Comparison of ENCODE assay signal across 25 cellular contexts in genomic region chr12:20815573-20815972, GRCh38. TPM values are rescaled to one million over a fixed set of nuclear protein-coding genes. Genes with fewer than 3 reads are reported as not detected.
DNase-seq lines count a peak whose midpoint lies in the region; ATAC-seq, FAIRE-seq and TF ChIP-seq lines count a peak whose summit lies in the region.
"Had no signal": no experiment of that assay in that cellular context is flagged by ENCODE, and none has a peak within 500 bp of the region (broad histone marks: within the 10 kb centered on the region; RNA-seq: fewer than 3 reads in every experiment).

No MANE protein-coding gene starts in this region.

- TF ChIP-seq RAD21 in HepG2 (CRISPR knock-in tag; IDR thresholded peaks at IDR 0.05) (no peak), K562 (CRISPR knock-in tag; conservative IDR thresholded peaks at IDR 0.05 in 1 of 2, IDR thresholded peaks at IDR 0.05 in 1 of 2) (no peak)

- DNase-seq in HepG2 (ENCODE audit: low spot score), result no peak
- DNase-seq in right lobe of liver, result no peak
- no peak for DNase-seq in K562 (ENCODE audit: extremely low read depth in 1 of 4, low spot score in 3 of 4)
- DNase-seq in frontal cortex (ENCODE audit: low spot score in 2 of 2), result no peak
- no peak for DNase-seq in DMS79 treated with DMSO at 0.1 percent for 48 hours (lab: John Stamatoyannopoulos, UW)
- no peak for DNase-seq in Peyer's patch
- DNase-seq: ACHN; BE2C; C1 segment of cervical spinal cord; CD4-positive, alpha-beta memory T cell; CD4-positive, CD25-positive, alpha-beta regulatory T cell; CD8-positive, alpha-beta memory T cell; COR-L47; DMS 273 treated with DMSO at 0.1 percent for 48 hours; DMS153; DMS53; DMS79 had no signal

- intact Hi-C loops in HepG2 (cut with micrococcal nuclease; ENCODE audit: unreplicated experiment), result no loop called here
- intact Hi-C loops in right lobe of liver (cut with DNase I), result no loop called here
- intact Hi-C loops in K562 (cut with micrococcal nuclease), result no loop called here

- H3K4me2 ChIP-seq in HepG2 (ENCODE audit: low read depth, low read length) (no peak overlapping the region), K562 (ENCODE audit: insufficient read depth, low read length) (no peak overlapping the region)
- H3K4me2 ChIP-seq: BLaER1 had no signal

- no peaks in the 10 kb centered on the region for H3K9me1 ChIP-seq in K562 (ENCODE audit: control insufficient read depth, insufficient read depth, low read length)

- H3K4me3 ChIP-seq in HepG2 (replicated peaks in 1 of 3; ENCODE audit: insufficient read depth in 1 of 3, low read depth in 2 of 3, low read length in 3 of 3), result no peak overlapping the region
- peak overlapping the region in 1 of 3 donors; percentile 62 for H3K4me3 ChIP-seq in right lobe of liver
- H3K4me3 ChIP-seq in K562, result no peak overlapping the region
- H3K4me3 ChIP-seq in Peyer's patch, result no peak overlapping the region
- H3K4me3 ChIP-seq: BLaER1, GM12878 had no signal

- H3K79me2 ChIP-seq in HepG2 (ENCODE audit: insufficient read depth, low read length) (no peaks in the 10 kb centered on the region), K562 (ENCODE audit: control insufficient read depth, insufficient read depth, low read length) (no peaks in the 10 kb centered on the region)

- CTCF ChIA-PET in HepG2 (lab: Yijun Ruan, JAX; ENCODE audit: low intra/inter-chr PET ratio, low total read pairs) (no interaction called here), K562 (lab: Yijun Ruan, JAX; ENCODE audit: low intra/inter-chr PET ratio) (no interaction called here)

- 85% methylated on average over 2 of the region's 2 CpGs for WGBS in HepG2 (ENCODE audit: low lambda C conversion rate)
- 86% methylated on average over 2 of the region's 2 CpGs for WGBS in right lobe of liver (ENCODE audit: insufficient coverage, low coverage, low lambda C conversion rate, missing lambda C conversion rate)
- whole genome bisulfite sequencing in K562 (ENCODE audit: insufficient coverage, low coverage, missing lambda C conversion rate), result 0% methylated on average over 2 of the region's 2 CpGs

- ATAC-seq in HepG2 (no peak), right lobe of liver (no peak), K562 (no peak)
- ATAC-seq: GM12878 had no signal

- in situ Hi-C loops in HepG2 (cut with HindIII; ENCODE audit: extremely low pct_ligation_motif_present, low pct_unique_long_range_greater_than_20kb), result loop anchor here (25.0 kb wide), 1 partner anchor 353 kb away; no protein-coding TSS in a partner anchor
- in situ Hi-C loops in K562 (cut with MboI), result no loop called here

- TF ChIP-seq CTCF in HepG2 (CRISPR knock-in tag; IDR thresholded peaks at IDR 0.05) (no peak), right lobe of liver (IDR thresholded peaks at IDR 0.05) (no peak), K562 (IDR thresholded peaks at IDR 0.05 in 2 of 3, conservative IDR thresholded peaks at IDR 0.05 in 1 of 3; ENCODE audit: insufficient read depth in 2 of 3, low read depth in 1 of 3, low read length in 3 of 3) (no peak), Peyer's patch (IDR thresholded peaks at IDR 0.05) (no peak)

- no peak overlapping the region for H3K9ac ChIP-seq in HepG2 (ENCODE audit: insufficient read depth, low read depth, low read length)
- H3K9ac ChIP-seq in K562 (ENCODE audit: insufficient read depth in 1 of 2, low read depth in 2 of 2, low read length in 2 of 2), result no peak overlapping the region
- H3K9ac ChIP-seq: BLaER1 had no signal

- TF ChIP-seq POLR2A in HepG2 (IDR thresholded peaks at IDR 0.05; ENCODE audit: insufficient read depth in 1 of 2, low read depth in 2 of 2, low read length in 2 of 2), result no peak
- no peak for TF ChIP-seq POLR2A in right lobe of liver (IDR thresholded peaks at IDR 0.05)
- TF ChIP-seq POLR2A in K562 (conservative IDR thresholded peaks at IDR 0.05), result no peak
- no peak for TF ChIP-seq POLR2A in Peyer's patch (IDR thresholded peaks at IDR 0.05)

- no peaks in the 10 kb centered on the region for H4K20me1 ChIP-seq in HepG2 (ENCODE audit: insufficient read depth, low read length)
- no peaks in the 10 kb centered on the region for H4K20me1 ChIP-seq in K562 (replicated peaks; ENCODE audit: control insufficient read depth, insufficient read depth, low read length)
- H4K20me1 ChIP-seq: BLaER1 had no signal

- no peak for TF ChIP-seq EP300 in HepG2 (IDR thresholded peaks at IDR 0.05; ENCODE audit: low read depth in 2 of 2, low read length in 2 of 2)
- no peak for TF ChIP-seq EP300 in HepG2 (CRISPR knock-in tag; IDR thresholded peaks at IDR 0.05; ENCODE audit: borderline replicate concordance)
- TF ChIP-seq EP300 in K562 (IDR thresholded peaks at IDR 0.05; ENCODE audit: low read length), result no peak

- H3K27me3 ChIP-seq in HepG2 (ENCODE audit: control insufficient read depth in 1 of 2, insufficient read depth in 2 of 2, low read length in 2 of 2) (no peaks in the 10 kb centered on the region), right lobe of liver (no peaks in the 10 kb centered on the region), K562 (ENCODE audit: control insufficient read depth in 2 of 2, insufficient read depth in 2 of 2, low read length in 2 of 2) (no peaks in the 10 kb centered on the region), Peyer's patch (no peaks in the 10 kb centered on the region)
- H3K27me3 ChIP-seq: BE2C, BLaER1 had no signal

- H3K9me3 ChIP-seq in HepG2 (ENCODE audit: low read length) (no peaks in the 10 kb centered on the region), right lobe of liver (no peaks in the 10 kb centered on the region), K562 (replicated peaks; ENCODE audit: control insufficient read depth, insufficient read depth, low read depth, low read length) (no peaks in the 10 kb centered on the region), Peyer's patch (no peaks in the 10 kb centered on the region)
- H3K9me3 ChIP-seq: BE2C, BLaER1 had no signal

- no peak for FAIRE-seq in HepG2 (lab: Jason Lieb, UNC)
- FAIRE-seq in K562 (lab: Jason Lieb, UNC), result no peak
- FAIRE-seq in frontal cortex (lab: Jason Lieb, UNC), result peak; percentile 30
- FAIRE-seq: GM12878, GM12892, GM18507 had no signal

- H3K4me1 ChIP-seq in HepG2 (ENCODE audit: insufficient read depth, low read length), result no peaks in the 10 kb centered on the region
- H3K4me1 ChIP-seq in right lobe of liver, result peaks cover 0 to 13% (median 0%) of the 10 kb centered on the region in 4 donors
- no peaks in the 10 kb centered on the region for H3K4me1 ChIP-seq in K562 (replicated peaks in 1 of 2; ENCODE audit: control insufficient read depth in 2 of 2, insufficient read depth in 2 of 2, low read length in 2 of 2)
- no peaks in the 10 kb centered on the region for H3K4me1 ChIP-seq in Peyer's patch
- H3K4me1 ChIP-seq: BE2C, BLaER1 had no signal

- H3K27ac ChIP-seq in HepG2 (ENCODE audit: extremely low read length, insufficient read depth, low read length) (no peak overlapping the region), right lobe of liver (no peak overlapping the region), K562 (ENCODE audit: extremely low read depth, low read depth, low read length) (no peak overlapping the region), Peyer's patch (no peak overlapping the region)
- H3K27ac ChIP-seq: 22Rv1, BLaER1 had no signal

- no peaks in the 10 kb centered on the region for H3K36me3 ChIP-seq in HepG2 (replicated peaks in 1 of 2; ENCODE audit: control insufficient read depth in 1 of 2, insufficient read depth in 2 of 2, low read length in 2 of 2)
- H3K36me3 ChIP-seq in right lobe of liver, result peaks cover 0 to 16% (median 0%) of the 10 kb centered on the region in 4 donors
- H3K36me3 ChIP-seq in K562 (ENCODE audit: control insufficient read depth, insufficient read depth, low read length), result no peaks in the 10 kb centered on the region
- no peaks in the 10 kb centered on the region for H3K36me3 ChIP-seq in Peyer's patch
- H3K36me3 ChIP-seq: BE2C, BLaER1 had no signal

- BruUV-seq in HepG2 (replicated peaks; lab: Mats Ljungman, UMichigan) (no TSS peak), K562 (replicated peaks; lab: Mats Ljungman, UMichigan) (no TSS peak)

- H2AFZ ChIP-seq in HepG2 (ENCODE audit: low read length) (no peak overlapping the region), K562 (ENCODE audit: low read depth, low read length) (no peak overlapping the region)

- POLR2A ChIA-PET in HepG2 (lab: Yijun Ruan, JAX), result no interaction called here
- POLR2A ChIA-PET in K562 (lab: Yijun Ruan, JAX), result no interaction called here

RNA-seq across cellular contexts. Expression of gene SLCO1B3, which starts 5.1 kb away (rescaled TPM):
- total RNA-seq in HepG2 (2016; rRNA removed; fragmentation: Illumina TruSeq; extraction: Trizol) (0.15 and 0.31 TPM in 2 replicates), right lobe of liver (100 to 1,000 TPM in 2 of 6 experiments, 10 to 100 TPM in 4; 21.3 to 245 (median 65.4) TPM), K562 (2014; rRNA removed) (not detected in 2 replicates), K562 (2014; rRNA removed; fragmentation: Illumina TruSeq; extraction: Trizol) (not detected in 2 replicates), K562 (2015; rRNA removed; fragmentation: Illumina TruSeq; extraction: Trizol) (not detected in 2 replicates), K562 (2021) (not detected in 2 replicates), frontal cortex (not detected), Peyer's patch (not detected)
- total RNA-seq in HepG2 (2016; cell fraction: cytosol; rRNA removed; fragmentation: Illumina TruSeq; extraction: Trizol; ENCODE audit: low read depth), result 0.20 TPM in 1 of 2 replicates, not detected in the other
- total RNA-seq in HepG2 (2016; cell fraction: insoluble cytoplasmic fraction; rRNA removed; fragmentation: Illumina TruSeq; extraction: Trizol), result 0.15 and 0.22 TPM in 2 replicates
- total RNA-seq in HepG2 (2016; cell fraction: membrane; rRNA removed; fragmentation: Illumina TruSeq; extraction: Trizol), result not detected in 2 replicates
- 0.12 and 0.22 TPM in 2 replicates for total RNA-seq in HepG2 (2016; cell fraction: nucleus; rRNA removed; fragmentation: Illumina TruSeq; extraction: Trizol)
- polyA plus RNA-seq in HepG2 (2011; rRNA removed) (0.24 TPM in 1 of 2 replicates, not detected in the other), K562 (2011; rRNA removed) (not detected in 2 replicates), K562 (2014; fragmentation: Illumina TruSeq; extraction: Trizol) (not detected in 2 replicates), K562 (2014; fragmentation: Nextera tagmentation; extraction: Ambion mirVana) (not detected), K562 (2014; rRNA removed) (not detected in 2 replicates)
- 0.10 TPM in 1 of 2 replicates, not detected in the other for polyA plus RNA-seq in HepG2 (2011; cell fraction: cytosol; rRNA removed)
- 0.16 and 0.18 TPM in 2 replicates for polyA plus RNA-seq in HepG2 (2011; cell fraction: nucleus; rRNA removed)
- polyA plus RNA-seq in HepG2 (2012), result 0.31 and 0.33 TPM in 2 replicates
- polyA plus RNA-seq in HepG2 (2016; cell fraction: cytosol; fragmentation: Illumina TruSeq; extraction: Trizol; ENCODE audit: low read depth), result not detected in 2 replicates
- polyA plus RNA-seq in HepG2 (2016; cell fraction: insoluble cytoplasmic fraction; fragmentation: Illumina TruSeq; extraction: Trizol; ENCODE audit: low read depth), result not detected in 2 replicates
- polyA plus RNA-seq in HepG2 (2016; cell fraction: membrane; fragmentation: Illumina TruSeq; extraction: Trizol; ENCODE audit: low read depth), result not detected in 2 replicates
- 0.79 TPM in 1 of 2 replicates, not detected in the other for polyA plus RNA-seq in HepG2 (2016; cell fraction: nucleus; fragmentation: Illumina TruSeq; extraction: Trizol; ENCODE audit: insufficient read depth, low read depth)
- polyA minus RNA-seq in HepG2 (2011; rRNA and poly(A)+ RNA removed; ENCODE audit: low replicate concordance), result 2.1 TPM in 1 of 2 replicates, not detected in the other
- polyA minus RNA-seq in HepG2 (2011; cell fraction: cytosol; rRNA and poly(A)+ RNA removed), result not detected in 2 replicates
- polyA minus RNA-seq in HepG2 (2011; cell fraction: nucleus; rRNA and poly(A)+ RNA removed), result 0.87 TPM in 1 of 2 replicates, not detected in the other
- total RNA-seq in K562 (2011; cell fraction: chromatin; rRNA removed; ENCODE audit: low replicate concordance), result not detected in 2 replicates
- total RNA-seq in K562 (2011; cell fraction: nucleolus; rRNA removed), result not detected in 2 replicates
- not detected in 2 replicates for total RNA-seq in K562 (2011; cell fraction: nucleoplasm; rRNA removed)
- polyA plus RNA-seq in K562 (2011; cell fraction: cytosol; rRNA removed), result not detected in 2 replicates
- not detected in 2 replicates for polyA plus RNA-seq in K562 (2011; cell fraction: nucleus; rRNA removed)
- not detected in 2 replicates for polyA plus RNA-seq in K562 (2012)
- not detected in 2 replicates for polyA minus RNA-seq in K562 (2011; rRNA and poly(A)+ RNA removed)
- not detected in 2 replicates for polyA minus RNA-seq in K562 (2011; cell fraction: cytosol; rRNA and poly(A)+ RNA removed)
- polyA minus RNA-seq in K562 (2011; cell fraction: nucleus; rRNA and poly(A)+ RNA removed), result not detected in 2 replicates
- total RNA-seq: A673; CD4-positive, alpha-beta memory T cell; CD4-positive, CD25-positive, alpha-beta regulatory T cell; CD8-positive, alpha-beta memory T cell; GM12878 had no signal
- polyA plus RNA-seq: AG04450; CD14-positive monocyte; CD4-positive, alpha-beta memory T cell; CD4-positive, CD25-positive, alpha-beta regulatory T cell; CD8-positive, alpha-beta memory T cell had no signal

Comparison
In these comparisons a context has a peak if more than half of its experiments do, and no peak if none do; other contexts are left out.
1. RNA of gene SLCO1B3, which starts 5.1 kb away (total RNA-seq): 21.3 to 245 TPM in right lobe of liver; 0.12 to 0.31 TPM in HepG2, not detected in K562, not detected in frontal cortex (single experiment) and not detected in Peyer's patch; every median in the first group is over 10 times any median in the second.
2. Of the 241 proteins assayed by ChIP-seq in both HepG2 and K562: peak only in HepG2: none; only in K562: MAFG; in both: MAFF and MAFK; in neither: 238.